10 cellular contexts compared by ENCODE assay signal in the genomic region with DNA sequence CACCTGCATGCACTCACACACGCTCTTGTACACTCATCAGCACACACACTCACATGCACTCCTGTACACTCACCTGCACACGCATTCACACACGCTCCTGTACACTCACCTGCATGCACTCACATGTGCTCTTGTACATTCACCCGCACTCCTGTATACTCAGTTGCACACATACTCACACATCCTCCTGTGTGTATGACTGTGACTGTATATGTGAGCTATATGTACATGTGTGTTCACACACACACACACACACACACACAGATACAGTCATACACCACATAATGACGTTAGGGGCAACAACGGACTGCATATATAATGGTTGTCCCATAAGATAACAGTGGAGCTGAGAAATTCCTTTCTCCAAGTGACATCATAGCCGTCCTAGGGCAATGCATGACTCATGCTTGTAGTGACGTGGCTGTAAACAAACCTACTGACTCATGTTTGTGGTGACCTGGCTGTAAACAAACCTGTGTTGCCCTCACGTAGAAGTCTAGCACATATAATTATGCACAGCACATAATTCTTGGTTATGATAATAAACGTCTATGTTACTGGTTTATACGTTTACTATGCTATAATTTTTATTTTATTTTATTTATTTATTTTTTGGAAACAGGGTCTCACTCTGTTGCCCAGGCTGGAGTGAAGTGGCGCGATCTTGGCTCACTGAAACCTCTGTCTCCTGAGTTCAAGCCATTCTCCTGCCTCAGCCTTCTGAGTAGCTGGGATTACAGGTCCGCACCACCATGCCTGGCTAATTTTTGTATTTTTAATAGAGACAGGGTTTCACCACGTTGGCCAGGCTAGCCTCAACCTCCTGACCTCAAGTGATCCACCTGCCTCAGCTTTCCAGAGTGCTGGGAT. TPM values are rescaled to one million over a fixed set of nuclear protein-coding genes. Genes with fewer than 3 reads are reported as not detected.
DNase-seq lines count a peak whose midpoint lies in the region; ATAC-seq and TF ChIP-seq lines count a peak whose summit lies in the region.
"Had no signal": no experiment of that assay in that cellular context is flagged by ENCODE, and none has a peak within 500 bp of the region (broad histone marks: within the 10 kb centered on the region; RNA-seq: fewer than 3 reads in every experiment).

No MANE protein-coding gene starts in this region.

- H3K27me3 Mint-ChIP-seq in activated CD8-positive, alpha-beta T cell treated with anti-CD3 and anti-CD28 coated beads for 36 hours: peaks cover 2% of the 10 kb centered on the region
- H3K27me3 Mint-ChIP-seq in activated CD8-positive, alpha-beta T cell treated with anti-CD3 and anti-CD28 coated beads, Interleukin-2, amount 10 ng/mL, durations not matched to agents 7 days and 5 days (ENCODE audit: low read depth): no peaks in the 10 kb centered on the region

- H3K9ac ChIP-seq in fibroblast of lung (ENCODE audit: insufficient read depth, low read length) (no peak overlapping the region), smooth muscle cell (ENCODE audit: low read depth) (peak overlapping the region; percentile 64)

- H3K27ac ChIP-seq in fibroblast of lung (ENCODE audit: insufficient read depth, low read length): no peak overlapping the region
- H3K27ac ChIP-seq in smooth muscle cell (ENCODE audit: low read depth): peak overlapping the region; percentile 68

- peaks cover 2% of the 10 kb centered on the region for H3K4me1 ChIP-seq in fibroblast of lung (ENCODE audit: control insufficient read depth, extremely low read depth, insufficient read depth, low read length)
- H3K4me1 ChIP-seq in smooth muscle cell (ENCODE audit: low read depth): no peaks in the 10 kb centered on the region

- peak; percentile 12 for DNase-seq in activated CD8-positive, alpha-beta T cell treated with anti-CD3 and anti-CD28 coated beads for 36 hours
- no peak for DNase-seq in activated CD8-positive, alpha-beta T cell treated with anti-CD3 and anti-CD28 coated beads, Interleukin-2, amount 10 ng/mL, durations not matched to agents 7 days and 5 days
- DNase-seq in RPMI7951 (ENCODE audit: low read depth) (peak; percentile 92), fibroblast of lung (ENCODE audit: low read depth in 2 of 2) (peak; percentile 88 to 98), smooth muscle cell (lab: John Stamatoyannopoulos, UW; ENCODE audit: unreplicated experiment) (no peak), HK-2 (ENCODE audit: unreplicated experiment) (no peak), NCI-H446 (lab: John Stamatoyannopoulos, UW) (no peak), AML-193 (lab: John Stamatoyannopoulos, UW) (no peak)
- DNase-seq: CD4-positive, CD25-positive, alpha-beta regulatory T cell; T-cell had no signal

- H3K9me3 ChIP-seq in fibroblast of lung (ENCODE audit: control insufficient read depth, insufficient read depth, low read depth, low read length): no peaks in the 10 kb centered on the region
- no peaks in the 10 kb centered on the region for H3K9me3 ChIP-seq in smooth muscle cell (replicated peaks; ENCODE audit: low read depth)

- H3K79me2 ChIP-seq in fibroblast of lung (ENCODE audit: control insufficient read depth, insufficient read depth, low read length): no peaks in the 10 kb centered on the region
- no peaks in the 10 kb centered on the region for H3K79me2 ChIP-seq in smooth muscle cell (ENCODE audit: low read depth)

- H3K4me1 Mint-ChIP-seq in activated CD8-positive, alpha-beta T cell treated with anti-CD3 and anti-CD28 coated beads for 36 hours (ENCODE audit: low read depth): no peaks in the 10 kb centered on the region
- H3K4me1 Mint-ChIP-seq in activated CD8-positive, alpha-beta T cell treated with anti-CD3 and anti-CD28 coated beads, Interleukin-2, amount 10 ng/mL, durations not matched to agents 7 days and 5 days (ENCODE audit: low read depth): no peaks in the 10 kb centered on the region
- H3K4me1 Mint-ChIP-seq: CD4-positive, CD25-positive, alpha-beta regulatory T cell; T-cell had no signal

- H3K9me3 Mint-ChIP-seq in activated CD8-positive, alpha-beta T cell treated with anti-CD3 and anti-CD28 coated beads for 36 hours: peaks cover 2% of the 10 kb centered on the region
- no peaks in the 10 kb centered on the region for H3K9me3 Mint-ChIP-seq in activated CD8-positive, alpha-beta T cell treated with anti-CD3 and anti-CD28 coated beads, Interleukin-2, amount 10 ng/mL, durations not matched to agents 7 days and 5 days (ENCODE audit: insufficient read depth)

- H3K36me3 ChIP-seq in fibroblast of lung (ENCODE audit: control insufficient read depth, insufficient read depth, low read length) (no peaks in the 10 kb centered on the region), smooth muscle cell (ENCODE audit: low read depth) (no peaks in the 10 kb centered on the region)

- ATAC-seq in activated CD8-positive, alpha-beta T cell treated with anti-CD3 and anti-CD28 coated beads for 36 hours: peak; percentile 55
- no peak for ATAC-seq in activated CD8-positive, alpha-beta T cell treated with anti-CD3 and anti-CD28 coated beads, Interleukin-2, amount 10 ng/mL, durations not matched to agents 7 days and 5 days

- 55% methylated on average over 15 of the region's 15 CpGs for WGBS in smooth muscle cell (ENCODE audit: low lambda C conversion rate)

- no peak overlapping the region for H3K4me3 Mint-ChIP-seq in activated CD8-positive, alpha-beta T cell treated with anti-CD3 and anti-CD28 coated beads for 36 hours
- no peak overlapping the region for H3K4me3 Mint-ChIP-seq in activated CD8-positive, alpha-beta T cell treated with anti-CD3 and anti-CD28 coated beads, Interleukin-2, amount 10 ng/mL, durations not matched to agents 7 days and 5 days
- H3K4me3 Mint-ChIP-seq: CD4-positive, CD25-positive, alpha-beta regulatory T cell; T-cell had no signal

- TF ChIP-seq CTCF in activated CD8-positive, alpha-beta T cell treated with anti-CD3 and anti-CD28 coated beads for 36 hours (IDR thresholded peaks at IDR 0.05): no peak
- TF ChIP-seq CTCF in fibroblast of lung (conservative IDR thresholded peaks at IDR 0.05 in 1 of 2, IDR thresholded peaks at IDR 0.05 in 1 of 2; ENCODE audit: low read depth in 1 of 2, low read length in 2 of 2) (no peak), smooth muscle cell (IDR thresholded peaks at IDR 0.05; ENCODE audit: borderline replicate concordance, insufficient read depth, poor library complexity, severe bottlenecking) (no peak)

- POLR2A ChIA-PET in activated CD8-positive, alpha-beta T cell treated with anti-CD3 and anti-CD28 coated beads for 36 hours (lab: Charles Lee): no interaction called here
- POLR2A ChIA-PET in activated CD8-positive, alpha-beta T cell treated with anti-CD3 and anti-CD28 coated beads, Interleukin-2, amount 10 ng/mL, durations not matched to agents 7 days and 5 days (lab: Charles Lee): interaction anchor here (0.6 kb wide), 1 partner anchor 155 kb away, joined by 4 read pairs; no protein-coding TSS in a partner anchor

- peaks cover 2% of the 10 kb centered on the region for H3K36me3 Mint-ChIP-seq in activated CD8-positive, alpha-beta T cell treated with anti-CD3 and anti-CD28 coated beads for 36 hours (ENCODE audit: low read depth)
- no peaks in the 10 kb centered on the region for H3K36me3 Mint-ChIP-seq in activated CD8-positive, alpha-beta T cell treated with anti-CD3 and anti-CD28 coated beads, Interleukin-2, amount 10 ng/mL, durations not matched to agents 7 days and 5 days (ENCODE audit: low read depth)
- H3K36me3 Mint-ChIP-seq: CD4-positive, CD25-positive, alpha-beta regulatory T cell had no signal

- H2AFZ ChIP-seq in fibroblast of lung (ENCODE audit: low read length): no peak overlapping the region
- no peak overlapping the region for H2AFZ ChIP-seq in smooth muscle cell (ENCODE audit: low read depth)

- H3K27me3 ChIP-seq in fibroblast of lung (ENCODE audit: control insufficient read depth, insufficient read depth, low read length): peaks cover 2% of the 10 kb centered on the region
- H3K27me3 ChIP-seq in smooth muscle cell (ENCODE audit: low read depth): no peaks in the 10 kb centered on the region

- no peak overlapping the region for H3K4me3 ChIP-seq in fibroblast of lung (replicated peaks in 1 of 4; ENCODE audit: control extremely low read depth in 1 of 4, insufficient read depth in 1 of 4, low read depth in 3 of 4, low read length in 4 of 4)
- H3K4me3 ChIP-seq in smooth muscle cell: no peak overlapping the region

- no peak overlapping the region for H3K27ac Mint-ChIP-seq in activated CD8-positive, alpha-beta T cell treated with anti-CD3 and anti-CD28 coated beads for 36 hours
- H3K27ac Mint-ChIP-seq in activated CD8-positive, alpha-beta T cell treated with anti-CD3 and anti-CD28 coated beads, Interleukin-2, amount 10 ng/mL, durations not matched to agents 7 days and 5 days: no peak overlapping the region
- H3K27ac Mint-ChIP-seq: CD4-positive, CD25-positive, alpha-beta regulatory T cell; T-cell had no signal

- H3K4me2 ChIP-seq in fibroblast of lung (ENCODE audit: extremely low read depth, insufficient read depth, low read length) (peak overlapping the region; percentile 27), smooth muscle cell (no peak overlapping the region)

- intact Hi-C loops in activated CD8-positive, alpha-beta T cell treated with anti-CD3 and anti-CD28 coated beads for 36 hours (cut with micrococcal nuclease): no loop called here

- CTCF ChIA-PET in activated CD8-positive, alpha-beta T cell treated with anti-CD3 and anti-CD28 coated beads for 36 hours (lab: Charles Lee): interaction anchor here (1.6 kb wide), 1 partner anchor 11 kb away, joined by 4 read pairs; no protein-coding TSS in a partner anchor
- CTCF ChIA-PET in activated CD8-positive, alpha-beta T cell treated with anti-CD3 and anti-CD28 coated beads, Interleukin-2, amount 10 ng/mL, durations not matched to agents 7 days and 5 days (lab: Charles Lee): no interaction called here

- H4K20me1 ChIP-seq in fibroblast of lung (ENCODE audit: control insufficient read depth, extremely low read depth, insufficient read depth, low read length): no peaks in the 10 kb centered on the region
- no peaks in the 10 kb centered on the region for H4K20me1 ChIP-seq in smooth muscle cell (ENCODE audit: low read depth)

- H3F3A ChIP-seq in smooth muscle cell (ENCODE audit: low read depth): no peaks in the 10 kb centered on the region

RNA-seq across cellular contexts. Expression of a gene that starts 22.8 kb away (rescaled TPM):
- 10 to 100 TPM; 14.1 to 15.9 TPM for total RNA-seq in activated CD8-positive, alpha-beta T cell treated with anti-CD3 and anti-CD28 coated beads for 36 hours
- total RNA-seq in activated CD8-positive, alpha-beta T cell treated with anti-CD3 and anti-CD28 coated beads, Interleukin-2, amount 10 ng/mL, durations not matched to agents 7 days and 5 days: 10 to 100 TPM; 24.0 to 24.1 TPM
- total RNA-seq in RPMI7951 (2014; rRNA removed; shearing (Covaris generic)): 6.5 and 6.6 TPM in 2 replicates
- 2.8 and 3.0 TPM in 2 replicates for total RNA-seq in fibroblast of lung
- 2.6 and 4.2 TPM in 2 replicates for polyA plus RNA-seq in fibroblast of lung
- polyA plus RNA-seq in fibroblast of lung (2012): 4.3 and 7.5 TPM in 2 replicates
- polyA minus RNA-seq in fibroblast of lung (ENCODE audit: low replicate concordance): 2.0 and 8.6 TPM in 2 replicates
- 7.4 and 8.5 TPM in 2 replicates for total RNA-seq in smooth muscle cell
- 0.67 and 0.96 TPM in 2 replicates for polyA plus RNA-seq in smooth muscle cell

RNA-seq across cellular contexts. Expression of a gene that starts 33.8 kb away (rescaled TPM):
- total RNA-seq in activated CD8-positive, alpha-beta T cell treated with anti-CD3 and anti-CD28 coated beads for 36 hours: 10 to 100 TPM; 33.5 to 35.6 TPM
- 10 to 100 TPM; 42.4 to 42.8 TPM for total RNA-seq in activated CD8-positive, alpha-beta T cell treated with anti-CD3 and anti-CD28 coated beads, Interleukin-2, amount 10 ng/mL, durations not matched to agents 7 days and 5 days
- total RNA-seq in RPMI7951 (2014; rRNA removed; shearing (Covaris generic)): 39.4 and 39.9 TPM in 2 replicates
- 46.7 and 48.7 TPM in 2 replicates for total RNA-seq in fibroblast of lung
- 20.2 and 24.7 TPM in 2 replicates for polyA plus RNA-seq in fibroblast of lung
- 32.4 and 34.4 TPM in 2 replicates for polyA plus RNA-seq in fibroblast of lung (2012)
- 27.2 and 30.0 TPM in 2 replicates for polyA minus RNA-seq in fibroblast of lung (ENCODE audit: low replicate concordance)
- total RNA-seq in smooth muscle cell: 21.5 and 22.7 TPM in 2 replicates
- polyA plus RNA-seq in smooth muscle cell: 4.9 and 5.6 TPM in 2 replicates

RNA-seq across cellular contexts. Expression of a gene that starts 54.7 kb away (rescaled TPM):
- total RNA-seq in activated CD8-positive, alpha-beta T cell treated with anti-CD3 and anti-CD28 coated beads for 36 hours: 100 to 1,000 TPM; 286 to 289 TPM
- total RNA-seq in activated CD8-positive, alpha-beta T cell treated with anti-CD3 and anti-CD28 coated beads, Interleukin-2, amount 10 ng/mL, durations not matched to agents 7 days and 5 days: 100 to 1,000 TPM; 333 to 352 TPM
- 878 and 1,048 TPM in 2 replicates for total RNA-seq in RPMI7951 (2014; rRNA removed; shearing (Covaris generic))
- total RNA-seq in fibroblast of lung: 234 and 274 TPM in 2 replicates
- 342 and 397 TPM in 2 replicates for polyA plus RNA-seq in fibroblast of lung
- polyA plus RNA-seq in fibroblast of lung (2012): 312 and 394 TPM in 2 replicates
- 167 and 214 TPM in 2 replicates for polyA minus RNA-seq in fibroblast of lung (ENCODE audit: low replicate concordance)
- 297 and 376 TPM in 2 replicates for total RNA-seq in smooth muscle cell
- polyA plus RNA-seq in smooth muscle cell: 461 and 473 TPM in 2 replicates

RNA-seq across cellular contexts. Expression of a gene that starts 55.1 kb away (rescaled TPM):
- 10 to 100 TPM; 15.3 to 16.1 TPM for total RNA-seq in activated CD8-positive, alpha-beta T cell treated with anti-CD3 and anti-CD28 coated beads for 36 hours
- total RNA-seq in activated CD8-positive, alpha-beta T cell treated with anti-CD3 and anti-CD28 coated beads, Interleukin-2, amount 10 ng/mL, durations not matched to agents 7 days and 5 days: 10 to 100 TPM; 15.9 to 17.9 TPM
- 8.6 and 10.7 TPM in 2 replicates for total RNA-seq in RPMI7951 (2014; rRNA removed; shearing (Covaris generic))
- total RNA-seq in fibroblast of lung: 5.6 and 7.4 TPM in 2 replicates
- polyA plus RNA-seq in fibroblast of lung: 3.8 and 4.7 TPM in 2 replicates
- 4.0 TPM in 2 replicates for polyA plus RNA-seq in fibroblast of lung (2012)
- polyA minus RNA-seq in fibroblast of lung (ENCODE audit: low replicate concordance): 1.3 and 20.2 TPM in 2 replicates
- total RNA-seq in smooth muscle cell: 10.1 and 15.1 TPM in 2 replicates
- 1.1 and 2.3 TPM in 2 replicates for polyA plus RNA-seq in smooth muscle cell

Comparison
In these comparisons a context has a peak if more than half of its experiments do, and no peak if none do; other contexts are left out.
1. DNase-seq: peak in activated CD8-positive, alpha-beta T cell treated with anti-CD3 and anti-CD28 coated beads for 36 hours (single experiment), RPMI7951 (single experiment) and fibroblast of lung (2 of 2); none in activated CD8-positive, alpha-beta T cell treated with anti-CD3 and anti-CD28 coated beads, Interleukin-2, amount 10 ng/mL, durations not matched to agents 7 days and 5 days (single experiment), smooth muscle cell (single experiment), HK-2 (single experiment), NCI-H446 (0 of 2) and AML-193 (0 of 2).